27 cellular contexts compared by ENCODE assay signal in genomic region chr6:66068907-66069306, GRCh38.
DNase-seq lines count a peak whose midpoint lies in the region; ATAC-seq, FAIRE-seq and TF ChIP-seq lines count a peak whose summit lies in the region.
"Had no signal": no experiment of that assay in that cellular context is flagged by ENCODE, and none has a peak within 500 bp of the region (broad histone marks: within the 10 kb centered on the region; RNA-seq: fewer than 3 reads in every experiment).

No MANE protein-coding gene starts in this region.

- no peak for TF ChIP-seq EP300 in K562 (IDR thresholded peaks at IDR 0.05; ENCODE audit: low read length)

- in situ Hi-C loops in K562 (cut with MboI) (no loop called here), G401 (cut with HindIII; ENCODE audit: low sequenced_read_pairs) (no loop called here)

- H3K27ac ChIP-seq in K562 (ENCODE audit: extremely low read depth, low read depth, low read length), result no peak overlapping the region
- no peak overlapping the region for H3K27ac ChIP-seq in osteoblast (ENCODE audit: low read depth, low read length)
- no peak overlapping the region for H3K27ac ChIP-seq in small intestine (ENCODE audit: low read depth in 1 of 2, low read length in 1 of 2)
- no peak overlapping the region for H3K27ac ChIP-seq in naive thymus-derived CD4-positive, alpha-beta T cell (ENCODE audit: low read depth, low read length)
- H3K27ac ChIP-seq: A549; BLaER1 treated with 17β-estradiol and CSF1 and Interleukin-3, amounts not matched to agents 10 nM and 100 nM; C4-2B had no signal

- intact Hi-C loops in K562 (cut with micrococcal nuclease), result no loop called here
- intact Hi-C loops in naive thymus-derived CD4-positive, alpha-beta T cell (cut with micrococcal nuclease), result no loop called here

- H3K36me3 ChIP-seq in K562 (ENCODE audit: control insufficient read depth, insufficient read depth, low read length), result no peaks in the 10 kb centered on the region
- no peaks in the 10 kb centered on the region for H3K36me3 ChIP-seq in osteoblast (ENCODE audit: insufficient read depth, low read length)
- H3K36me3 ChIP-seq in small intestine (ENCODE audit: control insufficient read depth in 2 of 2, insufficient read depth in 2 of 2, low read length in 2 of 2), result no peaks in the 10 kb centered on the region
- H3K36me3 ChIP-seq in naive thymus-derived CD4-positive, alpha-beta T cell (ENCODE audit: control insufficient read depth in 2 of 3, insufficient read depth in 3 of 3, low read length in 3 of 3), result no peaks in the 10 kb centered on the region
- H3K36me3 ChIP-seq: BLaER1 treated with 17β-estradiol and CSF1 and Interleukin-3, amounts not matched to agents 10 nM and 100 nM had no signal

- TF ChIP-seq RAD21 in K562 (CRISPR knock-in tag; conservative IDR thresholded peaks at IDR 0.05 in 1 of 2, IDR thresholded peaks at IDR 0.05 in 1 of 2), result no peak

- H3K4me2 ChIP-seq in K562 (ENCODE audit: insufficient read depth, low read length) (no peak overlapping the region), osteoblast (ENCODE audit: insufficient read depth, low read length) (no peak overlapping the region)
- H3K4me2 ChIP-seq: A549; BLaER1 treated with 17β-estradiol and CSF1 and Interleukin-3, amounts not matched to agents 10 nM and 100 nM had no signal

- H3K4me1 ChIP-seq in K562 (replicated peaks in 1 of 2; ENCODE audit: control insufficient read depth in 2 of 2, insufficient read depth in 2 of 2, low read length in 2 of 2) (no peaks in the 10 kb centered on the region), osteoblast (ENCODE audit: insufficient read depth, low read length) (no peaks in the 10 kb centered on the region), small intestine (ENCODE audit: control insufficient read depth in 2 of 2, insufficient read depth in 1 of 2, low read depth in 1 of 2, low read length in 1 of 2) (no peaks in the 10 kb centered on the region)
- H3K4me1 ChIP-seq in naive thymus-derived CD4-positive, alpha-beta T cell (ENCODE audit: control insufficient read depth in 2 of 2, insufficient read depth in 2 of 2, low read length in 2 of 2), result no peaks in the 10 kb centered on the region
- H3K4me1 ChIP-seq: A549; BLaER1 treated with 17β-estradiol and CSF1 and Interleukin-3, amounts not matched to agents 10 nM and 100 nM; Caco-2 had no signal

- CTCF ChIA-PET in K562 (lab: Yijun Ruan, JAX; ENCODE audit: low intra/inter-chr PET ratio), result no interaction called here
- CTCF ChIA-PET in naive thymus-derived CD4-positive, alpha-beta T cell (lab: Charles Lee), result no interaction called here

- no peak for TF ChIP-seq CTCF in K562 (IDR thresholded peaks at IDR 0.05 in 2 of 3, conservative IDR thresholded peaks at IDR 0.05 in 1 of 3; ENCODE audit: insufficient read depth in 2 of 3, low read depth in 1 of 3, low read length in 3 of 3)
- TF ChIP-seq CTCF in osteoblast (IDR thresholded peaks at IDR 0.05; ENCODE audit: extremely low read depth, low read depth, low read length), result no peak

- H3K9me1 ChIP-seq in K562 (ENCODE audit: control insufficient read depth, insufficient read depth, low read length), result no peaks in the 10 kb centered on the region

- H3K9me3 ChIP-seq in K562 (replicated peaks; ENCODE audit: control insufficient read depth, insufficient read depth, low read depth, low read length) (no peaks in the 10 kb centered on the region), osteoblast (ENCODE audit: low read depth, low read length) (no peaks in the 10 kb centered on the region), small intestine (ENCODE audit: control insufficient read depth, low read depth) (no peaks in the 10 kb centered on the region)
- H3K9me3 ChIP-seq in naive thymus-derived CD4-positive, alpha-beta T cell (ENCODE audit: control insufficient read depth in 2 of 3, low read length in 3 of 3), result no peaks in the 10 kb centered on the region
- H3K9me3 ChIP-seq: A549, Caco-2 had no signal

- no peaks in the 10 kb centered on the region for H3K27me3 Mint-ChIP-seq in naive thymus-derived CD4-positive, alpha-beta T cell
- H3K27me3 Mint-ChIP-seq: B cell; CD4-positive, alpha-beta T cell had no signal

- H4K20me1 ChIP-seq in K562 (replicated peaks; ENCODE audit: control insufficient read depth, insufficient read depth, low read length), result no peaks in the 10 kb centered on the region
- no peaks in the 10 kb centered on the region for H4K20me1 ChIP-seq in osteoblast (ENCODE audit: insufficient read depth, low read length)
- H4K20me1 ChIP-seq: BLaER1 treated with 17β-estradiol and CSF1 and Interleukin-3, amounts not matched to agents 10 nM and 100 nM had no signal

- H3K9me3 Mint-ChIP-seq in naive thymus-derived CD4-positive, alpha-beta T cell, result peaks cover 0 to 24% (median 8%) of the 10 kb centered on the region in 11 donors

- no peak for TF ChIP-seq POLR2A in K562 (conservative IDR thresholded peaks at IDR 0.05)

- H3K4me1 Mint-ChIP-seq in naive thymus-derived CD4-positive, alpha-beta T cell, result no peaks in the 10 kb centered on the region
- H3K4me1 Mint-ChIP-seq: B cell had no signal

- POLR2A ChIA-PET in K562 (lab: Yijun Ruan, JAX), result no interaction called here
- POLR2A ChIA-PET in naive thymus-derived CD4-positive, alpha-beta T cell (lab: Charles Lee), result no interaction called here

- H3K4me3 Mint-ChIP-seq in naive thymus-derived CD4-positive, alpha-beta T cell, result no peak overlapping the region
- H3K4me3 Mint-ChIP-seq: B cell; CD4-positive, alpha-beta T cell; CD8-positive, alpha-beta T cell had no signal

- DNase-seq in K562 (ENCODE audit: extremely low read depth in 1 of 4, low spot score in 3 of 4) (no peak), osteoblast (ENCODE audit: insufficient read length, low spot score, missing footprints) (peak; percentile 4), small intestine (no peak), G401 (ENCODE audit: low spot score) (no peak)
- DNase-seq in naive thymus-derived CD4-positive, alpha-beta T cell, result no peak
- DNase-seq: 8988T; AML-193; Caco-2; Calu3; CD4-positive, alpha-beta T cell; CD8-positive, alpha-beta T cell; DMS 273 treated with DMSO at 0.1 percent for 48 hours; DMS153; DMS53; DMS79; DND-41; EL; GF-D8 had no signal

- H3K79me2 ChIP-seq in K562 (ENCODE audit: control insufficient read depth, insufficient read depth, low read length), result no peaks in the 10 kb centered on the region
- no peaks in the 10 kb centered on the region for H3K79me2 ChIP-seq in osteoblast (ENCODE audit: insufficient read depth, low read length)

- H3K9ac ChIP-seq in K562 (ENCODE audit: insufficient read depth in 1 of 2, low read depth in 2 of 2, low read length in 2 of 2), result no peak overlapping the region
- H3K9ac ChIP-seq: BLaER1 treated with 17β-estradiol and CSF1 and Interleukin-3, amounts not matched to agents 10 nM and 100 nM had no signal

- H3K36me3 Mint-ChIP-seq in naive thymus-derived CD4-positive, alpha-beta T cell, result no peaks in the 10 kb centered on the region
- H3K36me3 Mint-ChIP-seq: CD8-positive, alpha-beta T cell had no signal

- H2AFZ ChIP-seq in K562 (ENCODE audit: low read depth, low read length), result no peak overlapping the region
- no peak overlapping the region for H2AFZ ChIP-seq in osteoblast (ENCODE audit: low read length)

- H3K27ac Mint-ChIP-seq in naive thymus-derived CD4-positive, alpha-beta T cell, result no peak overlapping the region
- H3K27ac Mint-ChIP-seq: B cell; CD4-positive, alpha-beta T cell; CD8-positive, alpha-beta T cell had no signal

- FAIRE-seq in A204.1 (lab: Jason Lieb, UNC) (peak; percentile 47), K562 (lab: Jason Lieb, UNC) (no peak), small intestine (lab: Jason Lieb, UNC) (peak; percentile 41)
- FAIRE-seq: A549, G401.6, GM12891, GM19239 had no signal

- ATAC-seq in K562 (no peak), HG03432 (IDR thresholded peaks at IDR 0.05; ENCODE audit: unreplicated experiment) (no peak)
- no peak for ATAC-seq in naive thymus-derived CD4-positive, alpha-beta T cell
- ATAC-seq: A549; CD8-positive, alpha-beta T cell had no signal

- BruUV-seq in K562 (replicated peaks; lab: Mats Ljungman, UMichigan), result no TSS peak

- H3K27me3 ChIP-seq in K562 (ENCODE audit: control insufficient read depth in 2 of 2, insufficient read depth in 2 of 2, low read length in 2 of 2) (no peaks in the 10 kb centered on the region), osteoblast (ENCODE audit: insufficient read depth, low read length) (no peaks in the 10 kb centered on the region), small intestine (ENCODE audit: control insufficient read depth in 2 of 2, insufficient read depth in 2 of 2, low read length in 2 of 2) (no peaks in the 10 kb centered on the region)
- H3K27me3 ChIP-seq in naive thymus-derived CD4-positive, alpha-beta T cell (ENCODE audit: control insufficient read depth in 2 of 2, insufficient read depth in 2 of 2, low read length in 2 of 2), result no peaks in the 10 kb centered on the region
- H3K27me3 ChIP-seq: BLaER1 treated with 17β-estradiol and CSF1 and Interleukin-3, amounts not matched to agents 10 nM and 100 nM had no signal

- no peak overlapping the region for H3K4me3 ChIP-seq in K562
- H3K4me3 ChIP-seq in osteoblast (ENCODE audit: insufficient read depth, low read length), result no peak overlapping the region
- H3K4me3 ChIP-seq in small intestine (ENCODE audit: low read depth in 1 of 2, low read length in 2 of 2), result no peak overlapping the region
- no peak overlapping the region for H3K4me3 ChIP-seq in naive thymus-derived CD4-positive, alpha-beta T cell (ENCODE audit: low read length)
- H3K4me3 ChIP-seq: A549; BLaER1 treated with 17β-estradiol and CSF1 and Interleukin-3, amounts not matched to agents 10 nM and 100 nM had no signal

TF ChIP-seq in K562, 482 proteins besides CTCF, POLR2A, EP300 and RAD21:
- 0 out of 2 replicates have a peak, but pooled peaks have one; percentile 6 for TF ChIP-seq MAFG (tag; conservative IDR thresholded peaks at IDR 0.05)
- peak; percentile 22; the same call in 1 of the 2 replicates for TF ChIP-seq C11orf30 (IDR thresholded peaks at IDR 0.05; ENCODE audit: low read depth)
- TF ChIP-seq ADNP (tag; IDR thresholded peaks at IDR 0.05), result no peak
- peak; percentile 69 for TF ChIP-seq ZNF316 (IDR thresholded peaks at IDR 0.05)
- no peak for TF ChIP-seq L3MBTL2 (IDR thresholded peaks at IDR 0.05)
